Comparison of ENCODE assay signal across 12 cellular contexts in genomic region chr4:38455092-38455855, GRCh38.
DNase-seq lines count a peak whose midpoint lies in the region; ATAC-seq, FAIRE-seq and TF ChIP-seq lines count a peak whose summit lies in the region.
"Had no signal": no experiment of that assay in that cellular context is flagged by ENCODE, and none has a peak within 500 bp of the region (broad histone marks: within the 10 kb centered on the region; RNA-seq: fewer than 3 reads in every experiment).

No MANE protein-coding gene starts in this region.

- H2AFZ ChIP-seq in HepG2 (ENCODE audit: low read length): peak overlapping the region; percentile 17

- intact Hi-C loops in HepG2 (cut with micrococcal nuclease; ENCODE audit: unreplicated experiment) (no loop called here), right lobe of liver (cut with DNase I) (no loop called here), stomach (cut with DNase I; ENCODE audit: low total_unique reads) (no loop called here)

- no peaks in the 10 kb centered on the region for H3K79me2 ChIP-seq in HepG2 (ENCODE audit: insufficient read depth, low read length)

- no peaks in the 10 kb centered on the region for H3K36me3 ChIP-seq in HepG2 (replicated peaks in 1 of 2; ENCODE audit: control insufficient read depth in 1 of 2, insufficient read depth in 2 of 2, low read length in 2 of 2)
- no peaks in the 10 kb centered on the region for H3K36me3 ChIP-seq in right lobe of liver
- no peaks in the 10 kb centered on the region for H3K36me3 ChIP-seq in stomach
- no peaks in the 10 kb centered on the region for H3K36me3 ChIP-seq in endodermal cell (ENCODE audit: control insufficient read depth, insufficient read depth, low read length)

- H3K9me3 ChIP-seq in HepG2 (ENCODE audit: low read length) (no peaks in the 10 kb centered on the region; the same call in 1 of the 2 replicates), right lobe of liver (no peaks in the 10 kb centered on the region), stomach (no peaks in the 10 kb centered on the region), endodermal cell (ENCODE audit: control insufficient read depth, low read length) (no peaks in the 10 kb centered on the region)

- no peak overlapping the region for H3K4me3 ChIP-seq in HepG2 (replicated peaks in 1 of 3; ENCODE audit: insufficient read depth in 1 of 3, low read depth in 2 of 3, low read length in 3 of 3)
- H3K4me3 ChIP-seq in right lobe of liver: no peak overlapping the region
- H3K4me3 ChIP-seq in stomach: no peak overlapping the region
- no peak overlapping the region for H3K4me3 ChIP-seq in endodermal cell (ENCODE audit: low read length)

- H3K27me3 ChIP-seq in HepG2 (ENCODE audit: control insufficient read depth in 1 of 2, insufficient read depth in 2 of 2, low read length in 2 of 2) (no peaks in the 10 kb centered on the region), right lobe of liver (no peaks in the 10 kb centered on the region), stomach (no peaks in the 10 kb centered on the region), endodermal cell (ENCODE audit: control insufficient read depth, insufficient read depth, low read length, poor library complexity, severe bottlenecking) (no peaks in the 10 kb centered on the region)

- H4K20me1 ChIP-seq in HepG2 (ENCODE audit: insufficient read depth, low read length): no peaks in the 10 kb centered on the region

- H3K27me3 Mint-ChIP-seq in endodermal cell (ENCODE audit: insufficient read depth): no peaks in the 10 kb centered on the region

- no TSS peak for BruUV-seq in HepG2 (replicated peaks; lab: Mats Ljungman, UMichigan)

- DNase-seq in HepG2 (ENCODE audit: low spot score) (no peak), right lobe of liver (no peak), HT-29 (ENCODE audit: low spot score) (peak; percentile 26), stomach (no peak), COLO668 (lab: John Stamatoyannopoulos, UW; ENCODE audit: unreplicated experiment) (no peak), endodermal cell (no peak)
- DNase-seq: posterior cingulate gyrus, T1000 had no signal

- in situ Hi-C loops in HepG2 (cut with HindIII; ENCODE audit: extremely low pct_ligation_motif_present, low pct_unique_long_range_greater_than_20kb): no loop called here

- H3K4me1 Mint-ChIP-seq in endodermal cell: no peaks in the 10 kb centered on the region
- H3K4me1 Mint-ChIP-seq: B cell had no signal

- TF ChIP-seq POLR2A in HepG2 (IDR thresholded peaks at IDR 0.05; ENCODE audit: insufficient read depth in 1 of 2, low read depth in 2 of 2, low read length in 2 of 2) (no peak), right lobe of liver (IDR thresholded peaks at IDR 0.05) (no peak), stomach (IDR thresholded peaks at IDR 0.05) (no peak)

- no peak overlapping the region for H3K9ac ChIP-seq in HepG2 (ENCODE audit: insufficient read depth, low read depth, low read length)
- no peak overlapping the region for H3K9ac ChIP-seq in endodermal cell (ENCODE audit: extremely low read depth, low read length, poor library complexity, severe bottlenecking)

- H3K9me3 Mint-ChIP-seq in endodermal cell: no peaks in the 10 kb centered on the region

- 52% methylated on average over 7 of the region's 7 CpGs for WGBS in HepG2 (ENCODE audit: low lambda C conversion rate)
- 58% methylated on average over 7 of the region's 7 CpGs for WGBS in right lobe of liver (ENCODE audit: insufficient coverage, low coverage, low lambda C conversion rate, missing lambda C conversion rate)
- WGBS in stomach, 5 donors: 57 to 73% (median 59%) methylated on average over 7 of the region's 7 CpGs
- 91 to 93% methylated on average over 3 to 7 of the region's 7 CpGs for WGBS in endodermal cell (ENCODE audit: insufficient coverage in 1 of 2, insufficient read length in 1 of 2), 2 experiments

- H3K4me2 ChIP-seq in HepG2 (ENCODE audit: low read depth, low read length): no peak overlapping the region

- H3K27ac ChIP-seq in HepG2 (ENCODE audit: extremely low read length, insufficient read depth, low read length) (no peak overlapping the region), right lobe of liver (no peak overlapping the region), stomach (no peak overlapping the region), endodermal cell (ENCODE audit: low read depth, low read length) (no peak overlapping the region)

- CTCF ChIA-PET in HepG2 (lab: Yijun Ruan, JAX; ENCODE audit: low intra/inter-chr PET ratio, low total read pairs): no interaction called here

- no peak for TF ChIP-seq CTCF in HepG2 (CRISPR knock-in tag; IDR thresholded peaks at IDR 0.05)
- TF ChIP-seq CTCF in right lobe of liver (IDR thresholded peaks at IDR 0.05): no peak
- TF ChIP-seq CTCF in stomach (IDR thresholded peaks at IDR 0.05): no peak
- TF ChIP-seq CTCF in endodermal cell (conservative IDR thresholded peaks at IDR 0.05): no peak

- ATAC-seq in HepG2 (no peak), right lobe of liver (no peak), HG02610 (IDR thresholded peaks at IDR 0.05; ENCODE audit: unreplicated experiment) (peak; percentile 72), GM19328 (IDR thresholded peaks at IDR 0.05; ENCODE audit: unreplicated experiment) (no peak)

- H3K4me1 ChIP-seq in HepG2 (ENCODE audit: insufficient read depth, low read length) (peaks cover 35% of the 10 kb centered on the region), right lobe of liver (no peaks in the 10 kb centered on the region), stomach (peaks cover 0 to 4% (median 0%) of the 10 kb centered on the region in 4 donors), endodermal cell (ENCODE audit: control insufficient read depth, insufficient read depth, low read length) (no peaks in the 10 kb centered on the region)

- no peak overlapping the region for H3K4me3 Mint-ChIP-seq in endodermal cell
- H3K4me3 Mint-ChIP-seq: B cell had no signal

- TF ChIP-seq EP300 in HepG2 (IDR thresholded peaks at IDR 0.05; ENCODE audit: low read depth in 2 of 2, low read length in 2 of 2) (peak in 1 of 2 experiments; percentile 48; a peak in 1 of 4 replicates), HepG2 (CRISPR knock-in tag; IDR thresholded peaks at IDR 0.05; ENCODE audit: borderline replicate concordance) (no peak), stomach (IDR thresholded peaks at IDR 0.05) (no peak)

- no peaks in the 10 kb centered on the region for H3K36me3 Mint-ChIP-seq in endodermal cell (ENCODE audit: low read depth)

- POLR2A ChIA-PET in HepG2 (lab: Yijun Ruan, JAX): no interaction called here

- FAIRE-seq in HepG2 (lab: Jason Lieb, UNC): peak; percentile 37
- FAIRE-seq: keratinocyte had no signal

- no peak overlapping the region for H3K27ac Mint-ChIP-seq in endodermal cell
- H3K27ac Mint-ChIP-seq: B cell had no signal

- TF ChIP-seq RAD21 in HepG2 (CRISPR knock-in tag; IDR thresholded peaks at IDR 0.05): no peak

TF ChIP-seq in HepG2, 621 proteins besides CTCF, POLR2A, EP300 and RAD21:
- TF ChIP-seq ZNF652 (CRISPR knock-in tag; IDR thresholded peaks at IDR 0.05; ENCODE audit: borderline replicate concordance, low read depth) (peak; percentile 63; the same call in 1 of the 2 replicates), PAXIP1 (CRISPR knock-in tag; conservative IDR thresholded peaks at IDR 0.05) (peak; percentile 17; the same call in 1 of the 2 replicates), HNF4A (CRISPR knock-in tag; IDR thresholded peaks at IDR 0.05) (0 out of 2 replicates have a peak, but pooled peaks have one; percentile 31), ZMAT5 (CRISPR knock-in tag; IDR thresholded peaks at IDR 0.05; ENCODE audit: borderline replicate concordance, low read depth) (no peak), NCOA2 (CRISPR knock-in tag; IDR thresholded peaks at IDR 0.05) (peak; percentile 11; the same call in 1 of the 2 replicates)
TF ChIP-seq in HepG2: peak in this region for 4.
